ENCODE assay signal across 8 cellular contexts in genomic region chr19:17385878-17386611, GRCh38. TPM values are rescaled to one million over a fixed set of nuclear protein-coding genes. Genes with fewer than 3 reads are reported as not detected.
DNase-seq lines count a peak whose midpoint lies in the region; FAIRE-seq and TF ChIP-seq lines count a peak whose summit lies in the region.

No MANE protein-coding gene starts in this region.

- peaks cover 5% of the 10 kb centered on the region for H3K4me1 ChIP-seq in A673 (ENCODE audit: insufficient read depth, low read length, poor library complexity, severe bottlenecking)
- peaks cover 9% of the 10 kb centered on the region for H3K4me1 ChIP-seq in NT2/D1 (ENCODE audit: insufficient read depth, insufficient read length)
- H3K4me1 ChIP-seq in ovary (ENCODE audit: insufficient read depth), result peaks cover 3% of the 10 kb centered on the region

- peak overlapping the region; percentile 8 for H3K9ac ChIP-seq in NT2/D1 (ENCODE audit: insufficient read length, low read depth)

- H3K27me3 ChIP-seq in A673 (replicated peaks; ENCODE audit: insufficient read depth, low read depth, low read length, poor library complexity), result no peaks in the 10 kb centered on the region
- peaks cover 14% of the 10 kb centered on the region for H3K27me3 ChIP-seq in NT2/D1 (ENCODE audit: insufficient read depth, insufficient read length)
- H3K27me3 ChIP-seq in ovary, result no peaks in the 10 kb centered on the region

- H3K36me3 ChIP-seq in A673 (ENCODE audit: insufficient read depth, low read length, poor library complexity, severe bottlenecking) (no peaks in the 10 kb centered on the region), NT2/D1 (ENCODE audit: insufficient read depth, insufficient read length, low read length) (no peaks in the 10 kb centered on the region), ovary (no peaks in the 10 kb centered on the region)

- CTCF ChIA-PET in A673 (lab: Charles Lee), result interaction anchor here (0.5 to 1.5 kb wide), 12 partner anchors 8 to 614 kb away, joined by 3 to 9 read pairs (median 4); no protein-coding TSS in a partner anchor

- H3K27ac ChIP-seq in A673 (ENCODE audit: low read depth, low read length, poor library complexity, severe bottlenecking) (no peak overlapping the region), ovary (no peak overlapping the region)

- no peak overlapping the region for H3K4me3 ChIP-seq in A673 (ENCODE audit: low read depth, low read length, poor library complexity, severe bottlenecking)
- H3K4me3 ChIP-seq in NT2/D1 (ENCODE audit: insufficient read length, low read depth), result no peak overlapping the region
- no peak overlapping the region for H3K4me3 ChIP-seq in fibroblast of pulmonary artery (replicated peaks; ENCODE audit: low read depth, low read length)
- no peak overlapping the region for H3K4me3 ChIP-seq in ovary

- intact Hi-C loops in A673 (cut with micrococcal nuclease; ENCODE audit: unreplicated experiment) (loop anchor here (1.0 to 10.0 kb wide), 3 partner anchors 40 to 611 kb away; no protein-coding TSS in a partner anchor), ovary (cut with DNase I) (loop anchor here (2.0 to 5.0 kb wide), 3 partner anchors 35 to 39 kb away; no protein-coding TSS in a partner anchor)

- TF ChIP-seq POLR2A in GM12892 (IDR thresholded peaks at IDR 0.05; ENCODE audit: low read depth, low read length), result no peak
- TF ChIP-seq POLR2A in ovary (IDR thresholded peaks at IDR 0.05), result no peak

- TF ChIP-seq EP300 in ovary (IDR thresholded peaks at IDR 0.05), result no peak

- FAIRE-seq in GM12892 (lab: Jason Lieb, UNC), result peak; percentile 84

- H3K9me3 ChIP-seq in A673 (ENCODE audit: low read depth, low read length, poor library complexity, severe bottlenecking), result no peaks in the 10 kb centered on the region
- peaks cover 9% of the 10 kb centered on the region; the same call in 1 of the 2 replicates for H3K9me3 ChIP-seq in NT2/D1 (ENCODE audit: insufficient read depth, low read length)
- H3K9me3 ChIP-seq in ovary, result no peaks in the 10 kb centered on the region

- BruUV-seq in A673 (replicated peaks; lab: Mats Ljungman, UMichigan), result no TSS peak

- 33 to 38% (median 36%) methylated on average over 20 of the region's 20 CpGs for WGBS in ovary, 3 donors

- peak; percentile 82 for DNase-seq in A673 (ENCODE audit: low spot score)
- peak; percentile 65 for DNase-seq in GM12892 (ENCODE audit: insufficient read length)
- no peak for DNase-seq in NT2/D1 (ENCODE audit: low read depth, low spot score)
- peak; percentile 58 for DNase-seq in activated T-cell treated with anti-CD3 and anti-CD28 coated beads for 48 hours (ENCODE audit: low read depth)
- peak; percentile 69 for DNase-seq in fibroblast of pulmonary artery (ENCODE audit: low read depth)
- DNase-seq in ovary, result peak in 4 of 5 donors; percentile 61 to 74 (median 64)
- no peak for DNase-seq in hippocampal formation (lab: John Stamatoyannopoulos, UW)
- DNase-seq in NCI-H128 (lab: John Stamatoyannopoulos, UW; ENCODE audit: unreplicated experiment), result no peak

- POLR2A ChIA-PET in A673 (lab: Charles Lee; ENCODE audit: low non-redundant PET), result no interaction called here

- TF ChIP-seq CTCF in A673 (conservative IDR thresholded peaks at IDR 0.05; ENCODE audit: low read depth, low read length), result peak; percentile 91
- peak; percentile 92 for TF ChIP-seq CTCF in fibroblast of pulmonary artery (IDR thresholded peaks at IDR 0.05; ENCODE audit: low read length, missing control alignments)
- TF ChIP-seq CTCF in ovary (IDR thresholded peaks at IDR 0.05), result peak; percentile 44 to 81 (median 67)

RNA-seq across cellular contexts. Expression of gene CCDC194, which starts 8.0 kb away (rescaled TPM):
- total RNA-seq in A673 (2021) (not detected in 2 replicates), ovary (10 to 100 TPM in 1 of 7 donors, 1 to 10 TPM in 5, under 1 TPM in 1; 0.69 to 13.6 (median 6.1) TPM)
- 1.6 TPM for polyA plus RNA-seq in GM12892 (2012; ENCODE audit: missing spikeins)
- 1 to 10 TPM; 1.2 to 1.8 TPM for polyA plus RNA-seq in ovary

RNA-seq across cellular contexts. Expression of gene PLVAP, which starts 8.9 kb away (rescaled TPM):
- total RNA-seq in A673 (2021), result 0.24 TPM in 1 of 2 replicates, not detected in the other
- polyA plus RNA-seq in GM12892 (2012; ENCODE audit: missing spikeins), result 0.15 TPM
- 10 to 100 TPM in 2 of 7 donors, 1 to 10 TPM in 5; 2.0 to 22.7 (median 8.3) TPM for total RNA-seq in ovary
- polyA plus RNA-seq in ovary, result 10 to 100 TPM in 1 of 2 donors, 1 to 10 TPM in 1; 2.7 to 15.0 TPM

RNA-seq across cellular contexts. Expression of gene BST2, which starts 19.4 kb away (rescaled TPM):
- total RNA-seq in A673 (2021), result 1.3 and 3.6 TPM in 2 replicates
- 266 TPM for polyA plus RNA-seq in GM12892 (2012; ENCODE audit: missing spikeins)
- total RNA-seq in ovary, result 100 to 1,000 TPM; 400 to 715 (median 557) TPM
- 100 to 1,000 TPM; 207 to 760 TPM for polyA plus RNA-seq in ovary

RNA-seq across cellular contexts. Expression of gene MVB12A, which starts 33.8 kb away (rescaled TPM):
- total RNA-seq in A673 (2021), result 39.5 and 56.9 TPM in 2 replicates
- polyA plus RNA-seq in GM12892 (2012; ENCODE audit: missing spikeins), result 13.6 TPM
- 10 to 100 TPM; 54.4 to 90.4 (median 81.4) TPM for total RNA-seq in ovary
- 10 to 100 TPM in 1 of 2 donors, 1 to 10 TPM in 1; 7.6 to 77.8 TPM for polyA plus RNA-seq in ovary

RNA-seq across cellular contexts. Expression of gene GTPBP3, which starts 48.7 kb away (rescaled TPM):
- 51.5 and 53.2 TPM in 2 replicates for total RNA-seq in A673 (2021)
- 14.7 TPM for polyA plus RNA-seq in GM12892 (2012; ENCODE audit: missing spikeins)
- 10 to 100 TPM; 11.4 to 22.9 (median 18.2) TPM for total RNA-seq in ovary
- 10 to 100 TPM in 1 of 2 donors, 1 to 10 TPM in 1; 4.5 to 11.6 TPM for polyA plus RNA-seq in ovary

Comparison
In these comparisons a context has a peak if more than half of its experiments do, and no peak if none do; other contexts are left out.
1. DNase-seq: peak in A673 (single experiment), GM12892 (single experiment), activated T-cell treated with anti-CD3 and anti-CD28 coated beads for 48 hours (single experiment), fibroblast of pulmonary artery (single experiment) and ovary (4 of 5); none in NT2/D1 (single experiment), hippocampal formation (0 of 2) and NCI-H128 (single experiment).
2. RNA of gene BST2, which starts 19.4 kb away (total RNA-seq): 400 to 715 TPM in ovary; 1.3 to 3.6 TPM in A673; every median in the first group is over 10 times any median in the second.
3. Peak in every context shown above with its lines, with median percentiles within 50 percentile points of each other: CTCF ChIP-seq.